ENCODE assay signal across 23 cellular contexts in genomic region chr9:97543568-97543967, GRCh38. TPM values are rescaled to one million over a fixed set of nuclear protein-coding genes. Genes with fewer than 3 reads are reported as not detected.
A peak's percentile ranks its signal among the peaks of the same experiment; 100 is the strongest.
DNase-seq lines count a peak whose midpoint lies in the region; ATAC-seq and TF ChIP-seq lines count a peak whose summit lies in the region.
"Had no signal": no experiment of that assay in that cellular context is flagged by ENCODE, and none has a peak within 500 bp of the region (broad histone marks: within the 10 kb centered on the region; RNA-seq: fewer than 3 reads in every experiment).

No MANE protein-coding gene starts in this region.

- in situ Hi-C loops in Caki2 (cut with HindIII; ENCODE audit: low pct_unique_long_range_greater_than_20kb, low sequenced_read_pairs), result no loop called here

- H3K27me3 ChIP-seq in esophagus muscularis mucosa (no peaks in the 10 kb centered on the region), osteoblast (ENCODE audit: insufficient read depth, low read length) (peaks cover 8% of the 10 kb centered on the region)
- H3K27me3 ChIP-seq: adrenal gland, brain microvascular endothelial cell had no signal

- no peaks in the 10 kb centered on the region for H3K9me3 ChIP-seq in esophagus muscularis mucosa
- H3K9me3 ChIP-seq in osteoblast (ENCODE audit: low read depth, low read length), result no peaks in the 10 kb centered on the region
- H3K9me3 ChIP-seq: adrenal gland had no signal

- WGBS in esophagus muscularis mucosa, result 100% methylated on average over 1 of the region's 1 CpG

- DNase-seq in Caki2 (ENCODE audit: low read depth) (peak; percentile 46), LoVo (ENCODE audit: low spot score) (peak; percentile 40), RKO (ENCODE audit: low spot score) (peak; percentile 49), esophagus muscularis mucosa (ENCODE audit: extremely low spot score) (no peak), osteoblast (ENCODE audit: insufficient read length, low spot score, missing footprints) (no peak), NCI-H1105 (lab: John Stamatoyannopoulos, UW) (no peak)
- DNase-seq: activated CD4-positive, alpha-beta T cell treated with anti-CD3 and anti-CD28 coated beads, Interleukin-2, amount 50 U/mL, for 4 hours; activated effector memory CD4-positive, alpha-beta T cell treated with anti-CD3 and anti-CD28 coated beads, Interleukin-2, amount 50 U/mL, for 16 hours; brain microvascular endothelial cell; CD4-positive, alpha-beta memory T cell; glutamatergic neuron; left colon; mesenchymal stem cell; NCI-H1694; NCI-H2171; NCI-H82; stimulated activated CD4-positive, alpha-beta T cell treated with anti-CD3 and anti-CD28 coated beads, Interleukin-2, amount 100 ng/mL, for 48 hours; stimulated activated naive CD8-positive, alpha-beta T cell treated with anti-CD3 and anti-CD28 coated beads, Interleukin-15, Interleukin-2, amounts not matched to agents 100 U/mL and 50 U/mL, for 24 hours; T-helper 17 cell; WERI-Rb-1 had no signal

- H3K27ac ChIP-seq in esophagus muscularis mucosa (replicated peaks in 1 of 4), result peak overlapping the region; percentile 68 to 78 (median 75)
- H3K27ac ChIP-seq in osteoblast (ENCODE audit: low read depth, low read length), result no peak overlapping the region
- H3K27ac ChIP-seq: adrenal gland, brain microvascular endothelial cell, WERI-Rb-1 had no signal

- TF ChIP-seq CTCF in esophagus muscularis mucosa (IDR thresholded peaks at IDR 0.05) (no peak), osteoblast (IDR thresholded peaks at IDR 0.05; ENCODE audit: extremely low read depth, low read depth, low read length) (no peak)

- peaks cover 16 to 56% (median 41%) of the 10 kb centered on the region in 4 donors for H3K4me1 ChIP-seq in esophagus muscularis mucosa
- H3K4me1 ChIP-seq in osteoblast (ENCODE audit: insufficient read depth, low read length), result no peaks in the 10 kb centered on the region

- H4K20me1 ChIP-seq in osteoblast (ENCODE audit: insufficient read depth, low read length), result no peaks in the 10 kb centered on the region

- intact Hi-C loops in esophagus muscularis mucosa (cut with DNase I), result no loop called here

- no peaks in the 10 kb centered on the region for H3K79me2 ChIP-seq in osteoblast (ENCODE audit: insufficient read depth, low read length)

- H2AFZ ChIP-seq in osteoblast (ENCODE audit: low read length), result no peak overlapping the region

- H3K4me2 ChIP-seq in osteoblast (ENCODE audit: insufficient read depth, low read length), result no peak overlapping the region

- no peak for ATAC-seq in HG02623 (IDR thresholded peaks at IDR 0.05; ENCODE audit: unreplicated experiment)
- no peak for ATAC-seq in HG03520 (IDR thresholded peaks at IDR 0.05; ENCODE audit: unreplicated experiment)
- ATAC-seq: left colon; stimulated activated naive CD8-positive, alpha-beta T cell treated with anti-CD3 and anti-CD28 coated beads, Interleukin-15, Interleukin-2, amounts not matched to agents 100 U/mL and 50 U/mL, for 24 hours; T-helper 17 cell had no signal

- TF ChIP-seq EP300 in esophagus muscularis mucosa (IDR thresholded peaks at IDR 0.05), result no peak

- H3K36me3 ChIP-seq in esophagus muscularis mucosa, result peaks cover 0 to 31% (median 17%) of the 10 kb centered on the region in 4 donors
- no peaks in the 10 kb centered on the region for H3K36me3 ChIP-seq in osteoblast (ENCODE audit: insufficient read depth, low read length)
- H3K36me3 ChIP-seq: brain microvascular endothelial cell, WERI-Rb-1 had no signal

- H3K4me3 ChIP-seq in esophagus muscularis mucosa (no peak overlapping the region), osteoblast (ENCODE audit: insufficient read depth, low read length) (no peak overlapping the region)
- H3K4me3 ChIP-seq: adrenal gland had no signal

- TF ChIP-seq POLR2A in esophagus muscularis mucosa (IDR thresholded peaks at IDR 0.05; ENCODE audit: low read depth), result no peak

RNA-seq across cellular contexts. Expression of gene TMOD1, which starts 42.1 kb away (rescaled TPM):
- total RNA-seq in Caki2 (2014; rRNA removed; shearing (Covaris generic); ENCODE audit: low replicate concordance), result 19.4 and 25.7 TPM in 2 replicates
- total RNA-seq in esophagus muscularis mucosa, result 10 to 100 TPM; 68.4 to 97.6 (median 71.6) TPM
- not detected in 2 replicates for total RNA-seq in osteoblast

Comparison
In these comparisons a context has a peak if more than half of its experiments do, and no peak if none do; other contexts are left out.
1. DNase-seq: peak in Caki2 (single experiment), LoVo (single experiment) and RKO (single experiment); none in esophagus muscularis mucosa (single experiment), osteoblast (single experiment) and NCI-H1105 (single experiment).
2. RNA of gene TMOD1, which starts 42.1 kb away (total RNA-seq): 68.4 to 97.6 TPM in esophagus muscularis mucosa and 19.4 to 25.7 TPM in Caki2; not detected in osteoblast; every median in the first group is over 10 times any median in the second.